ENCODE assay signal across 1 cellular context in genomic region chr18:23683671-23684070, GRCh38.
TF ChIP-seq lines count a peak whose summit lies in the region.

No MANE protein-coding gene starts in this region.

TF ChIP-seq in GM23338, 12 proteins besides CTCF, POLR2A, EP300 and RAD21 (continued from another document):
- TF ChIP-seq ZNF462 (CRISPR knock-in tag; IDR thresholded peaks at IDR 0.05) (no peak), POLR2AphosphoS5 (IDR thresholded peaks at IDR 0.05; ENCODE audit: low read depth) (no peak), ETS1 (IDR thresholded peaks at IDR 0.05) (no peak), STAT1 (IDR thresholded peaks at IDR 0.05; ENCODE audit: unreplicated experiment) (no peak)
- TF ChIP-seq, protein P1, sequence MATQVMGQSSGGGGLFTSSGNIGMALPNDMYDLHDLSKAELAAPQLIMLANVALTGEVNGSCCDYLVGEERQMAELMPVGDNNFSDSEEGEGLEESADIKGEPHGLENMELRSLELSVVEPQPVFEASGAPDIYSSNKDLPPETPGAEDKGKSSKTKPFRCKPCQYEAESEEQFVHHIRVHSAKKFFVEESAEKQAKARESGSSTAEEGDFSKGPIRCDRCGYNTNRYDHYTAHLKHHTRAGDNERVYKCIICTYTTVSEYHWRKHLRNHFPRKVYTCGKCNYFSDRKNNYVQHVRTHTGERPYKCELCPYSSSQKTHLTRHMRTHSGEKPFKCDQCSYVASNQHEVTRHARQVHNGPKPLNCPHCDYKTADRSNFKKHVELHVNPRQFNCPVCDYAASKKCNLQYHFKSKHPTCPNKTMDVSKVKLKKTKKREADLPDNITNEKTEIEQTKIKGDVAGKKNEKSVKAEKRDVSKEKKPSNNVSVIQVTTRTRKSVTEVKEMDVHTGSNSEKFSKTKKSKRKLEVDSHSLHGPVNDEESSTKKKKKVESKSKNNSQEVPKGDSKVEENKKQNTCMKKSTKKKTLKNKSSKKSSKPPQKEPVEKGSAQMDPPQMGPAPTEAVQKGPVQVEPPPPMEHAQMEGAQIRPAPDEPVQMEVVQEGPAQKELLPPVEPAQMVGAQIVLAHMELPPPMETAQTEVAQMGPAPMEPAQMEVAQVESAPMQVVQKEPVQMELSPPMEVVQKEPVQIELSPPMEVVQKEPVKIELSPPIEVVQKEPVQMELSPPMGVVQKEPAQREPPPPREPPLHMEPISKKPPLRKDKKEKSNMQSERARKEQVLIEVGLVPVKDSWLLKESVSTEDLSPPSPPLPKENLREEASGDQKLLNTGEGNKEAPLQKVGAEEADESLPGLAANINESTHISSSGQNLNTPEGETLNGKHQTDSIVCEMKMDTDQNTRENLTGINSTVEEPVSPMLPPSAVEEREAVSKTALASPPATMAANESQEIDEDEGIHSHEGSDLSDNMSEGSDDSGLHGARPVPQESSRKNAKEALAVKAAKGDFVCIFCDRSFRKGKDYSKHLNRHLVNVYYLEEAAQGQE (IDR thresholded peaks at IDR 0.05; ENCODE audit: unreplicated experiment) = no peak
